In genomic region chr17:78925662-78926555, GRCh38 we compare ENCODE assay signal across 8 cellular contexts. TPM values are rescaled to one million over a fixed set of nuclear protein-coding genes. Genes with fewer than 3 reads are reported as not detected.
DNase-seq lines count a peak whose midpoint lies in the region; ATAC-seq and TF ChIP-seq lines count a peak whose summit lies in the region.

No MANE protein-coding gene starts in this region.

- no peak overlapping the region for H3K27ac Mint-ChIP-seq in activated T-cell treated with anti-CD3 and anti-CD28 coated beads, Interleukin-2, amount 50 U/mL, for 24 hours
- H3K27ac Mint-ChIP-seq in activated CD8-positive, alpha-beta T cell treated with anti-CD3 and anti-CD28 coated beads for 36 hours = no peak overlapping the region

- no peak overlapping the region for H3K4me3 Mint-ChIP-seq in activated T-cell treated with anti-CD3 and anti-CD28 coated beads, Interleukin-2, amount 50 U/mL, for 24 hours
- H3K4me3 Mint-ChIP-seq in activated CD8-positive, alpha-beta T cell treated with anti-CD3 and anti-CD28 coated beads for 36 hours = peak overlapping the region; percentile 15

- no peaks in the 10 kb centered on the region for H3K27me3 ChIP-seq in right cardiac atrium (ENCODE audit: control insufficient read depth, insufficient read depth)

- no peak for TF ChIP-seq CTCF in activated CD8-positive, alpha-beta T cell treated with anti-CD3 and anti-CD28 coated beads for 36 hours (IDR thresholded peaks at IDR 0.05)

- intact Hi-C loops in activated CD8-positive, alpha-beta T cell treated with anti-CD3 and anti-CD28 coated beads for 36 hours (cut with micrococcal nuclease) = no loop called here
- intact Hi-C loops in right cardiac atrium (cut with DNase I) (loop anchor here in 2 of 4 donors (10.0 kb wide), 1 partner anchor 61 kb away; no protein-coding TSS in a partner anchor), posterior vena cava (cut with DNase I) (loop anchor here in 1 of 2 donors (5.0 kb wide), 1 partner anchor 1856 kb away; no protein-coding TSS in a partner anchor)

- CTCF ChIA-PET in activated CD8-positive, alpha-beta T cell treated with anti-CD3 and anti-CD28 coated beads for 36 hours (lab: Charles Lee) = no interaction called here

- H3K4me1 ChIP-seq in right cardiac atrium (ENCODE audit: control insufficient read depth, insufficient read depth, low read length) = peaks cover 16% of the 10 kb centered on the region

- peaks cover 13% of the 10 kb centered on the region for H3K4me1 Mint-ChIP-seq in activated T-cell treated with anti-CD3 and anti-CD28 coated beads, Interleukin-2, amount 50 U/mL, for 24 hours (ENCODE audit: low read depth)
- peaks cover 15% of the 10 kb centered on the region for H3K4me1 Mint-ChIP-seq in activated CD8-positive, alpha-beta T cell treated with anti-CD3 and anti-CD28 coated beads for 36 hours (ENCODE audit: low read depth)

- H3K9me3 Mint-ChIP-seq in activated T-cell treated with anti-CD3 and anti-CD28 coated beads, Interleukin-2, amount 50 U/mL, for 24 hours = no peaks in the 10 kb centered on the region
- no peaks in the 10 kb centered on the region for H3K9me3 Mint-ChIP-seq in activated CD8-positive, alpha-beta T cell treated with anti-CD3 and anti-CD28 coated beads for 36 hours

- DNase-seq in activated T-cell treated with anti-CD3 and anti-CD28 coated beads, Interleukin-2, amount 50 U/mL, for 24 hours = peak; percentile 41
- DNase-seq in activated T-cell treated with anti-CD3 and anti-CD28 coated beads, Interleukin-2, amount 50 U/mL, for 1 hour = no peak
- DNase-seq in activated CD8-positive, alpha-beta T cell treated with anti-CD3 and anti-CD28 coated beads for 36 hours = peak; percentile 22
- DNase-seq in right cardiac atrium = peak; percentile 87 to 95 (median 93)
- peak; percentile 95 for DNase-seq in posterior vena cava (ENCODE audit: low spot score)
- DNase-seq in NCI-H1092 treated with DMSO at 0.1 percent for 48 hours (lab: John Stamatoyannopoulos, UW) = no peak
- no peak for DNase-seq in activated CD4-positive, alpha-beta T cell treated with anti-CD3 and anti-CD28 coated beads for 1 hour

- H3K27ac ChIP-seq in right cardiac atrium (ENCODE audit: low read length) = peak overlapping the region; percentile 97

- POLR2A ChIA-PET in activated CD8-positive, alpha-beta T cell treated with anti-CD3 and anti-CD28 coated beads for 36 hours (lab: Charles Lee) = interaction anchor here (1.0 kb wide), 1 partner anchor 43 kb away, joined by 3 read pairs; no protein-coding TSS in a partner anchor

- H3K4me3 ChIP-seq in right cardiac atrium (ENCODE audit: low read length) = peak overlapping the region; percentile 97

- H3K9me3 ChIP-seq in right cardiac atrium (ENCODE audit: control insufficient read depth, low read length) = no peaks in the 10 kb centered on the region

- no peaks in the 10 kb centered on the region for H3K36me3 Mint-ChIP-seq in activated T-cell treated with anti-CD3 and anti-CD28 coated beads, Interleukin-2, amount 50 U/mL, for 24 hours (ENCODE audit: low read depth)
- H3K36me3 Mint-ChIP-seq in activated CD8-positive, alpha-beta T cell treated with anti-CD3 and anti-CD28 coated beads for 36 hours (ENCODE audit: low read depth) = no peaks in the 10 kb centered on the region

- 21% methylated on average over 33 of the region's 33 CpGs for WGBS in right cardiac atrium

- H3K27me3 Mint-ChIP-seq in activated T-cell treated with anti-CD3 and anti-CD28 coated beads, Interleukin-2, amount 50 U/mL, for 24 hours = peaks cover 24% of the 10 kb centered on the region
- peaks cover 6% of the 10 kb centered on the region for H3K27me3 Mint-ChIP-seq in activated CD8-positive, alpha-beta T cell treated with anti-CD3 and anti-CD28 coated beads for 36 hours

- ATAC-seq in activated CD8-positive, alpha-beta T cell treated with anti-CD3 and anti-CD28 coated beads for 36 hours = no peak
- ATAC-seq in right cardiac atrium (peak; percentile 83 to 84), HG02885 (IDR thresholded peaks at IDR 0.05; ENCODE audit: poor library complexity, unreplicated experiment) (no peak)

RNA-seq across cellular contexts. Expression of gene TIMP2, which starts 0.7 kb away (rescaled TPM):
- 1 to 10 TPM; 2.4 to 2.5 TPM for total RNA-seq in activated CD8-positive, alpha-beta T cell treated with anti-CD3 and anti-CD28 coated beads for 36 hours
- total RNA-seq in right cardiac atrium (100 to 1,000 TPM; 153 to 183 (median 168) TPM), posterior vena cava (100 to 1,000 TPM; 484 to 701 TPM)
- 86.9 TPM for polyA plus RNA-seq in right cardiac atrium

RNA-seq across cellular contexts. Expression of gene CEP295NL, which starts 22.9 kb away (rescaled TPM):
- under 1 TPM in 1 of 2 experiments, not detected in 1; 0.18 TPM for total RNA-seq in activated CD8-positive, alpha-beta T cell treated with anti-CD3 and anti-CD28 coated beads for 36 hours
- total RNA-seq in right cardiac atrium (1 to 10 TPM in 2 of 4 donors, under 1 TPM in 2; 0.76 to 1.3 (median 1.0) TPM), posterior vena cava (1 to 10 TPM; 4.1 to 4.9 TPM)
- polyA plus RNA-seq in right cardiac atrium = 0.57 TPM

RNA-seq across cellular contexts. Expression of gene LGALS3BP, which starts 53.8 kb away (rescaled TPM):
- total RNA-seq in activated CD8-positive, alpha-beta T cell treated with anti-CD3 and anti-CD28 coated beads for 36 hours = 10 to 100 TPM; 41.4 to 50.8 TPM
- total RNA-seq in right cardiac atrium = 100 to 1,000 TPM; 439 to 581 (median 506) TPM
- 397 TPM for polyA plus RNA-seq in right cardiac atrium
- total RNA-seq in posterior vena cava = 100 to 1,000 TPM; 103 to 163 TPM

Comparison
In these comparisons a context has a peak if more than half of its experiments do, and no peak if none do; other contexts are left out.
1. DNase-seq: peak in activated T-cell treated with anti-CD3 and anti-CD28 coated beads, Interleukin-2, amount 50 U/mL, for 24 hours (single experiment), activated CD8-positive, alpha-beta T cell treated with anti-CD3 and anti-CD28 coated beads for 36 hours (single experiment), right cardiac atrium (3 of 3) and posterior vena cava (single experiment); none in activated T-cell treated with anti-CD3 and anti-CD28 coated beads, Interleukin-2, amount 50 U/mL, for 1 hour (single experiment), NCI-H1092 treated with DMSO at 0.1 percent for 48 hours (single experiment) and activated CD4-positive, alpha-beta T cell treated with anti-CD3 and anti-CD28 coated beads for 1 hour (single experiment).
2. ATAC-seq: peak in right cardiac atrium (2 of 2); none in activated CD8-positive, alpha-beta T cell treated with anti-CD3 and anti-CD28 coated beads for 36 hours (single experiment) and HG02885 (single experiment).
3. RNA of gene TIMP2, which starts 0.7 kb away (total RNA-seq): 484 to 701 TPM in posterior vena cava and 153 to 183 TPM in right cardiac atrium; 2.4 to 2.5 TPM in activated CD8-positive, alpha-beta T cell treated with anti-CD3 and anti-CD28 coated beads for 36 hours; every median in the first group is over 10 times any median in the second.